ENCODE assay signal across 28 cellular contexts in the genomic region with DNA sequence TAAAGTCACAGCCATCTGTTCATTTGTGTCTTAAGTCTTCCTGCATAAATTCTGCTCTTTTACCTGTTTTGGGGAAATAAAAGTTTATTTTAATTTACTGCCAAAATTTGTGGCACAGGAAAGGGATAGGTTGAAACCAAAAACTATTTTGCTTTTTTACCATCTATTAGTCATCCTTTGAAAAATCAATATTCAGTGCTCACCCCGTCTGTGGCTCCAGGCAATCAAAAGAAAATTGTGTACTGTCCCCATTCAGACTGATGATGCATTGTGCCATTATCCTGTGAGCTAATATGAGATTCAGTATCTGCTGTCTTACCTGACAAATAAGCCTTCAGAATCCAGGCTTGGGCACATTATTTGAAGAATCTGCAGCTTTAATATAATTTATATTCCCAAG.
"Had no signal": no experiment of that assay in that cellular context is flagged by ENCODE, and none has a peak within 500 bp of the region (broad histone marks: within the 10 kb centered on the region; RNA-seq: fewer than 3 reads in every experiment).

No MANE protein-coding gene starts in this region.

- H3K4me1 ChIP-seq: colonic mucosa, gastroesophageal sphincter, parathyroid adenoma, sigmoid colon, testis, tibial artery had no signal

- H3K27me3 ChIP-seq: colonic mucosa, gastroesophageal sphincter, heart left ventricle, hepatocyte, left lung, neural progenitor cell, sigmoid colon, testis, tibial artery had no signal

- H3K36me3 Mint-ChIP-seq: neural progenitor cell; stimulated activated effector memory CD8-positive, alpha-beta T cell treated with anti-CD3 and anti-CD28 coated beads, Interleukin-12 subunit alpha, Interleukin-12 subunit beta, amount 100 ng/mL, for 72 hours; type B pancreatic cell had no signal

- DNase-seq: colonic mucosa; effector CD8-positive, alpha-beta T cell; endodermal cell; foreskin fibroblast; heart left ventricle; left cardiac atrium; left lung; mesendoderm; midbrain; naive thymus-derived CD4-positive, alpha-beta T cell; sigmoid colon; stimulated activated CD4-positive, alpha-beta T cell treated with anti-CD3 and anti-CD28 coated beads, Interleukin-2, amount 100 ng/mL, for 24 hours; stimulated activated CD4-positive, alpha-beta T cell treated with anti-CD3 and anti-CD28 coated beads, Interleukin-4, amount 100 ng/mL, for 24 hours; stimulated activated naive CD8-positive, alpha-beta T cell treated with anti-CD3 and anti-CD28 coated beads, Interleukin-15, Interleukin-2, amounts not matched to agents 100 U/mL and 50 U/mL, for 24 hours; substantia nigra; testis; tibial artery had no signal

- H3K9me3 Mint-ChIP-seq: dendritic cell treated with granulocyte-macrophage colony-stimulating factor and Interleukin-4, amounts not matched to agents 40 ng/mL and 50 ng/mL, for 4 days; endodermal cell; naive thymus-derived CD4-positive, alpha-beta T cell; nephron; neural progenitor cell; stimulated activated effector memory CD8-positive, alpha-beta T cell treated with anti-CD3 and anti-CD28 coated beads, Interleukin-12 subunit alpha, Interleukin-12 subunit beta, amount 100 ng/mL, for 72 hours had no signal

- H3K27ac ChIP-seq: colonic mucosa, epithelial cell of prostate, gastroesophageal sphincter, heart left ventricle, hepatocyte, left lung, neural progenitor cell, parathyroid adenoma, sigmoid colon, testis, tibial artery had no signal

- H3K9me3 ChIP-seq: colonic mucosa, gastroesophageal sphincter, heart left ventricle, left lung, sigmoid colon, testis, tibial artery had no signal

- H3K27ac Mint-ChIP-seq: dendritic cell treated with granulocyte-macrophage colony-stimulating factor and Interleukin-4, amounts not matched to agents 40 ng/mL and 50 ng/mL, for 4 days; endodermal cell; naive thymus-derived CD4-positive, alpha-beta T cell; neural progenitor cell; stimulated activated effector memory CD8-positive, alpha-beta T cell treated with anti-CD3 and anti-CD28 coated beads, Interleukin-12 subunit alpha, Interleukin-12 subunit beta, amount 100 ng/mL, for 72 hours; type B pancreatic cell had no signal

- H3K4me3 ChIP-seq: colonic mucosa, gastroesophageal sphincter, heart left ventricle, hepatocyte, left lung, neural progenitor cell, sigmoid colon, testis, tibial artery had no signal

- H3K4me3 Mint-ChIP-seq: dendritic cell treated with granulocyte-macrophage colony-stimulating factor and Interleukin-4, amounts not matched to agents 40 ng/mL and 50 ng/mL, for 4 days; endodermal cell; naive thymus-derived CD4-positive, alpha-beta T cell; nephron; neural progenitor cell; stimulated activated effector memory CD8-positive, alpha-beta T cell treated with anti-CD3 and anti-CD28 coated beads, Interleukin-12 subunit alpha, Interleukin-12 subunit beta, amount 100 ng/mL, for 72 hours; type B pancreatic cell had no signal

- H3K27me3 Mint-ChIP-seq: dendritic cell treated with granulocyte-macrophage colony-stimulating factor and Interleukin-4, amounts not matched to agents 40 ng/mL and 50 ng/mL, for 4 days; naive thymus-derived CD4-positive, alpha-beta T cell; progenitor cell of endocrine pancreas; type B pancreatic cell had no signal

- ATAC-seq: esophagus mucosa; gastroesophageal sphincter; heart left ventricle; left cardiac atrium; left lung; naive thymus-derived CD4-positive, alpha-beta T cell; stimulated activated effector memory CD8-positive, alpha-beta T cell treated with anti-CD3 and anti-CD28 coated beads, Interleukin-12 subunit alpha, Interleukin-12 subunit beta, amount 100 ng/mL, for 72 hours; stimulated activated naive CD8-positive, alpha-beta T cell treated with anti-CD3 and anti-CD28 coated beads, Interleukin-15, Interleukin-2, amounts not matched to agents 100 U/mL and 50 U/mL, for 24 hours had no signal

- H3K36me3 ChIP-seq: colonic mucosa, gastroesophageal sphincter, heart left ventricle, left lung, neural progenitor cell, sigmoid colon, tibial artery had no signal
